In genomic region chr16:21301168-21301894, GRCh38 we compare ENCODE assay signal across 1 cellular context.
TF ChIP-seq lines count a peak whose summit lies in the region.

No MANE protein-coding gene starts in this region.

TF ChIP-seq in HepG2, 621 proteins besides CTCF, POLR2A, EP300 and RAD21 (continued from another document and continues in another):
- TF ChIP-seq ZNF597 (CRISPR knock-in tag; IDR thresholded peaks at IDR 0.05) (no peak), ZNF160 (CRISPR knock-in tag; IDR thresholded peaks at IDR 0.05) (peak; percentile 88; the same call in 1 of the 2 replicates), ZNF850 (CRISPR knock-in tag; conservative IDR thresholded peaks at IDR 0.05) (peak; percentile 87; the same call in 1 of the 2 replicates), MED13 (CRISPR knock-in tag; IDR thresholded peaks at IDR 0.05) (peak; percentile 73; the same call in 1 of the 2 replicates), ZNF329 (CRISPR knock-in tag; IDR thresholded peaks at IDR 0.05; ENCODE audit: low read depth) (peak; percentile 71), DR1 (CRISPR knock-in tag; IDR thresholded peaks at IDR 0.05) (peak; percentile 80), ZNF10 (CRISPR knock-in tag; IDR thresholded peaks at IDR 0.05; ENCODE audit: borderline replicate concordance, low read depth) (0 out of 2 replicates have a peak, but pooled peaks have one; percentile 74), ZNF589 (CRISPR knock-in tag; conservative IDR thresholded peaks at IDR 0.05) (peak; percentile 87; the same call in 1 of the 2 replicates), THRA (CRISPR knock-in tag; IDR thresholded peaks at IDR 0.05; ENCODE audit: borderline replicate concordance) (0 out of 2 replicates have a peak, but pooled peaks have one; percentile 50), ARID3A (IDR thresholded peaks at IDR 0.05; ENCODE audit: low read depth, low read length) (no peak; the same call in 1 of the 2 replicates), NFRKB (IDR thresholded peaks at IDR 0.05) (no peak), MYNN (CRISPR knock-in tag; IDR thresholded peaks at IDR 0.05; ENCODE audit: low read depth) (peak; percentile 90; the same call in 1 of the 2 replicates), BCL3 (CRISPR knock-in tag; IDR thresholded peaks at IDR 0.05) (peak; percentile 80), HOXA3 (CRISPR knock-in tag; IDR thresholded peaks at IDR 0.05) (peak; percentile 92), ZNF737 (CRISPR knock-in tag; IDR thresholded peaks at IDR 0.05; ENCODE audit: borderline replicate concordance) (no peak), ZNF660 (CRISPR knock-in tag; IDR thresholded peaks at IDR 0.05; ENCODE audit: borderline replicate concordance, low read depth) (no peak), HMGA1 (CRISPR knock-in tag; conservative IDR thresholded peaks at IDR 0.05) (no peak), GRHL1 (CRISPR knock-in tag; conservative IDR thresholded peaks at IDR 0.05) (no peak), ADNP (CRISPR knock-in tag; IDR thresholded peaks at IDR 0.05) (peak; percentile 89), ZMYM4 (CRISPR knock-in tag; IDR thresholded peaks at IDR 0.05) (peak; percentile 75), SAP130 (CRISPR knock-in tag; IDR thresholded peaks at IDR 0.05; ENCODE audit: low read depth) (peak; percentile 79), PHF5A (CRISPR knock-in tag; IDR thresholded peaks at IDR 0.05; ENCODE audit: low read depth, unreplicated experiment) (no peak), CEBPB (IDR thresholded peaks at IDR 0.05; ENCODE audit: borderline replicate concordance, low read depth, low read length) (no peak; the same call in 1 of the 2 replicates), FOXK2 (IDR thresholded peaks at IDR 0.05) (no peak), NFE2L1 (CRISPR knock-in tag; IDR thresholded peaks at IDR 0.05; ENCODE audit: borderline replicate concordance) (0 out of 2 replicates have a peak, but pooled peaks have one; percentile 80), SALL2 (CRISPR knock-in tag; IDR thresholded peaks at IDR 0.05) (peak; percentile 98), TAF15 (IDR thresholded peaks at IDR 0.05; ENCODE audit: low read depth, low read length, poor library complexity, severe bottlenecking) (no peak), MATR3 (CRISPR knock-in tag; IDR thresholded peaks at IDR 0.05) (no peak)
- TF ChIP-seq, protein P1, sequence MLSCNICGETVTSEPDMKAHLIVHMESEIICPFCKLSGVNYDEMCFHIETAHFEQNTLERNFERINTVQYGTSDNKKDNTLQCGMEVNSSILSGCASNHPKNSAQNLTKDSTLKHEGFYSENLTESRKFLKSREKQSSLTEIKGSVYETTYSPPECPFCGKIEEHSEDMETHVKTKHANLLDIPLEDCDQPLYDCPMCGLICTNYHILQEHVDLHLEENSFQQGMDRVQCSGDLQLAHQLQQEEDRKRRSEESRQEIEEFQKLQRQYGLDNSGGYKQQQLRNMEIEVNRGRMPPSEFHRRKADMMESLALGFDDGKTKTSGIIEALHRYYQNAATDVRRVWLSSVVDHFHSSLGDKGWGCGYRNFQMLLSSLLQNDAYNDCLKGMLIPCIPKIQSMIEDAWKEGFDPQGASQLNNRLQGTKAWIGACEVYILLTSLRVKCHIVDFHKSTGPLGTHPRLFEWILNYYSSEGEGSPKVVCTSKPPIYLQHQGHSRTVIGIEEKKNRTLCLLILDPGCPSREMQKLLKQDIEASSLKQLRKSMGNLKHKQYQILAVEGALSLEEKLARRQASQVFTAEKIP (CRISPR knock-in tag; IDR thresholded peaks at IDR 0.05; ENCODE audit: borderline replicate concordance) = no peak
- TF ChIP-seq, protein P2, sequence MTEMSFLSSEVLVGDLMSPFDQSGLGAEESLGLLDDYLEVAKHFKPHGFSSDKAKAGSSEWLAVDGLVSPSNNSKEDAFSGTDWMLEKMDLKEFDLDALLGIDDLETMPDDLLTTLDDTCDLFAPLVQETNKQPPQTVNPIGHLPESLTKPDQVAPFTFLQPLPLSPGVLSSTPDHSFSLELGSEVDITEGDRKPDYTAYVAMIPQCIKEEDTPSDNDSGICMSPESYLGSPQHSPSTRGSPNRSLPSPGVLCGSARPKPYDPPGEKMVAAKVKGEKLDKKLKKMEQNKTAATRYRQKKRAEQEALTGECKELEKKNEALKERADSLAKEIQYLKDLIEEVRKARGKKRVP (CRISPR knock-in tag; IDR thresholded peaks at IDR 0.05) = no peak; a peak in 1 of 4 replicates
- TF ChIP-seq, protein P3, sequence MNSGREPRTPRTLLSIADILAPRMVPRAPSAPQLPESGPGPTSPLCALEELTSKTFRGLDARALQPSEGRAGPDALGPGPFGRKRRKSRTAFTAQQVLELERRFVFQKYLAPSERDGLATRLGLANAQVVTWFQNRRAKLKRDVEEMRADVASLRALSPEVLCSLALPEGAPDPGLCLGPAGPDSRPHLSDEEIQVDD (CRISPR knock-in tag; IDR thresholded peaks at IDR 0.05; ENCODE audit: borderline replicate concordance) = peak; percentile 98
- TF ChIP-seq, protein P4, sequence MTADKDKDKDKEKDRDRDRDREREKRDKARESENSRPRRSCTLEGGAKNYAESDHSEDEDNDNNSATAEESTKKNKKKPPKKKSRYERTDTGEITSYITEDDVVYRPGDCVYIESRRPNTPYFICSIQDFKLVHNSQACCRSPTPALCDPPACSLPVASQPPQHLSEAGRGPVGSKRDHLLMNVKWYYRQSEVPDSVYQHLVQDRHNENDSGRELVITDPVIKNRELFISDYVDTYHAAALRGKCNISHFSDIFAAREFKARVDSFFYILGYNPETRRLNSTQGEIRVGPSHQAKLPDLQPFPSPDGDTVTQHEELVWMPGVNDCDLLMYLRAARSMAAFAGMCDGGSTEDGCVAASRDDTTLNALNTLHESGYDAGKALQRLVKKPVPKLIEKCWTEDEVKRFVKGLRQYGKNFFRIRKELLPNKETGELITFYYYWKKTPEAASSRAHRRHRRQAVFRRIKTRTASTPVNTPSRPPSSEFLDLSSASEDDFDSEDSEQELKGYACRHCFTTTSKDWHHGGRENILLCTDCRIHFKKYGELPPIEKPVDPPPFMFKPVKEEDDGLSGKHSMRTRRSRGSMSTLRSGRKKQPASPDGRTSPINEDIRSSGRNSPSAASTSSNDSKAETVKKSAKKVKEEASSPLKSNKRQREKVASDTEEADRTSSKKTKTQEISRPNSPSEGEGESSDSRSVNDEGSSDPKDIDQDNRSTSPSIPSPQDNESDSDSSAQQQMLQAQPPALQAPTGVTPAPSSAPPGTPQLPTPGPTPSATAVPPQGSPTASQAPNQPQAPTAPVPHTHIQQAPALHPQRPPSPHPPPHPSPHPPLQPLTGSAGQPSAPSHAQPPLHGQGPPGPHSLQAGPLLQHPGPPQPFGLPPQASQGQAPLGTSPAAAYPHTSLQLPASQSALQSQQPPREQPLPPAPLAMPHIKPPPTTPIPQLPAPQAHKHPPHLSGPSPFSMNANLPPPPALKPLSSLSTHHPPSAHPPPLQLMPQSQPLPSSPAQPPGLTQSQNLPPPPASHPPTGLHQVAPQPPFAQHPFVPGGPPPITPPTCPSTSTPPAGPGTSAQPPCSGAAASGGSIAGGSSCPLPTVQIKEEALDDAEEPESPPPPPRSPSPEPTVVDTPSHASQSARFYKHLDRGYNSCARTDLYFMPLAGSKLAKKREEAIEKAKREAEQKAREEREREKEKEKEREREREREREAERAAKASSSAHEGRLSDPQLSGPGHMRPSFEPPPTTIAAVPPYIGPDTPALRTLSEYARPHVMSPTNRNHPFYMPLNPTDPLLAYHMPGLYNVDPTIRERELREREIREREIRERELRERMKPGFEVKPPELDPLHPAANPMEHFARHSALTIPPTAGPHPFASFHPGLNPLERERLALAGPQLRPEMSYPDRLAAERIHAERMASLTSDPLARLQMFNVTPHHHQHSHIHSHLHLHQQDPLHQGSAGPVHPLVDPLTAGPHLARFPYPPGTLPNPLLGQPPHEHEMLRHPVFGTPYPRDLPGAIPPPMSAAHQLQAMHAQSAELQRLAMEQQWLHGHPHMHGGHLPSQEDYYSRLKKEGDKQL (CRISPR knock-in tag; IDR thresholded peaks at IDR 0.05; ENCODE audit: low read depth) = no peak; the same call in 1 of the 2 replicates
- TF ChIP-seq, protein P5, sequence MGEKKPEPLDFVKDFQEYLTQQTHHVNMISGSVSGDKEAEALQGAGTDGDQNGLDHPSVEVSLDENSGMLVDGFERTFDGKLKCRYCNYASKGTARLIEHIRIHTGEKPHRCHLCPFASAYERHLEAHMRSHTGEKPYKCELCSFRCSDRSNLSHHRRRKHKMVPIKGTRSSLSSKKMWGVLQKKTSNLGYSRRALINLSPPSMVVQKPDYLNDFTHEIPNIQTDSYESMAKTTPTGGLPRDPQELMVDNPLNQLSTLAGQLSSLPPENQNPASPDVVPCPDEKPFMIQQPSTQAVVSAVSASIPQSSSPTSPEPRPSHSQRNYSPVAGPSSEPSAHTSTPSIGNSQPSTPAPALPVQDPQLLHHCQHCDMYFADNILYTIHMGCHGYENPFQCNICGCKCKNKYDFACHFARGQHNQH (CRISPR knock-in tag; IDR thresholded peaks at IDR 0.05) = peak; percentile 70; the same call in 1 of the 2 replicates
- TF ChIP-seq, protein P6, sequence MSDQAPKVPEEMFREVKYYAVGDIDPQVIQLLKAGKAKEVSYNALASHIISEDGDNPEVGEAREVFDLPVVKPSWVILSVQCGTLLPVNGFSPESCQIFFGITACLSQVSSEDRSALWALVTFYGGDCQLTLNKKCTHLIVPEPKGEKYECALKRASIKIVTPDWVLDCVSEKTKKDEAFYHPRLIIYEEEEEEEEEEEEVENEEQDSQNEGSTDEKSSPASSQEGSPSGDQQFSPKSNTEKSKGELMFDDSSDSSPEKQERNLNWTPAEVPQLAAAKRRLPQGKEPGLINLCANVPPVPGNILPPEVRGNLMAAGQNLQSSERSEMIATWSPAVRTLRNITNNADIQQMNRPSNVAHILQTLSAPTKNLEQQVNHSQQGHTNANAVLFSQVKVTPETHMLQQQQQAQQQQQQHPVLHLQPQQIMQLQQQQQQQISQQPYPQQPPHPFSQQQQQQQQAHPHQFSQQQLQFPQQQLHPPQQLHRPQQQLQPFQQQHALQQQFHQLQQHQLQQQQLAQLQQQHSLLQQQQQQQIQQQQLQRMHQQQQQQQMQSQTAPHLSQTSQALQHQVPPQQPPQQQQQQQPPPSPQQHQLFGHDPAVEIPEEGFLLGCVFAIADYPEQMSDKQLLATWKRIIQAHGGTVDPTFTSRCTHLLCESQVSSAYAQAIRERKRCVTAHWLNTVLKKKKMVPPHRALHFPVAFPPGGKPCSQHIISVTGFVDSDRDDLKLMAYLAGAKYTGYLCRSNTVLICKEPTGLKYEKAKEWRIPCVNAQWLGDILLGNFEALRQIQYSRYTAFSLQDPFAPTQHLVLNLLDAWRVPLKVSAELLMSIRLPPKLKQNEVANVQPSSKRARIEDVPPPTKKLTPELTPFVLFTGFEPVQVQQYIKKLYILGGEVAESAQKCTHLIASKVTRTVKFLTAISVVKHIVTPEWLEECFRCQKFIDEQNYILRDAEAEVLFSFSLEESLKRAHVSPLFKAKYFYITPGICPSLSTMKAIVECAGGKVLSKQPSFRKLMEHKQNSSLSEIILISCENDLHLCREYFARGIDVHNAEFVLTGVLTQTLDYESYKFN (CRISPR knock-in tag; conservative IDR thresholded peaks at IDR 0.05) = 0 out of 2 replicates have a peak, but pooled peaks have one; percentile 58
